ENCODE assay signal across 9 cellular contexts in genomic region chr17:46851029-46851741, GRCh38. TPM values are rescaled to one million over a fixed set of nuclear protein-coding genes. Genes with fewer than 3 reads are reported as not detected.
DNase-seq lines count a peak whose midpoint lies in the region; ATAC-seq and TF ChIP-seq lines count a peak whose summit lies in the region.
"Had no signal": no experiment of that assay in that cellular context is flagged by ENCODE, and none has a peak within 500 bp of the region (broad histone marks: within the 10 kb centered on the region; RNA-seq: fewer than 3 reads in every experiment).

WNT9B (plus strand) TSS chr17:46851583; CDS start chr17:46851639, 56 bp downstream.

- H3K9me3 ChIP-seq in mammary epithelial cell (replicated peaks; ENCODE audit: insufficient read depth, low read length), result no peaks in the 10 kb centered on the region
- no peaks in the 10 kb centered on the region for H3K9me3 ChIP-seq in right lobe of liver
- H3K9me3 ChIP-seq in tibial artery, result no peaks in the 10 kb centered on the region
- no peaks in the 10 kb centered on the region for H3K9me3 ChIP-seq in tibial nerve

- no peak within 1 kb of the TSS for H3K9ac ChIP-seq in mammary epithelial cell (ENCODE audit: insufficient read depth, low read length)

- H3K4me1 ChIP-seq in mammary epithelial cell (ENCODE audit: insufficient read depth, low read length) (peaks cover 10% of the 10 kb centered on the region), right lobe of liver (peaks cover 0 to 6% (median 2%) of the 10 kb centered on the region in 4 donors), tibial artery (peaks cover 0 to 17% (median 12%) of the 10 kb centered on the region in 4 donors), tibial nerve (peaks cover 0 to 16% (median 7%) of the 10 kb centered on the region in 4 donors)

- WGBS in mammary epithelial cell (ENCODE audit: low coverage, missing lambda C conversion rate), result 26% methylated on average over 4 of the region's 75 CpGs
- 14% methylated on average over 14 of the region's 75 CpGs for WGBS in right lobe of liver (ENCODE audit: insufficient coverage, low coverage, low lambda C conversion rate, missing lambda C conversion rate)
- 2 to 4% methylated on average over 40 to 61 of the region's 75 CpGs for WGBS in tibial nerve, 2 donors

- ATAC-seq in right lobe of liver, result peak; percentile 88 to 93 (median 90)
- no peak for ATAC-seq in HG03196 (IDR thresholded peaks at IDR 0.05; ENCODE audit: unreplicated experiment)

- TF ChIP-seq CTCF in mammary epithelial cell (conservative IDR thresholded peaks at IDR 0.05 in 1 of 2, IDR thresholded peaks at IDR 0.05 in 1 of 2; ENCODE audit: extremely low read depth in 1 of 2, insufficient read depth in 1 of 2, low read depth in 1 of 2, low read length in 2 of 2) (no peak), right lobe of liver (IDR thresholded peaks at IDR 0.05) (peak in 1 of 4 donors; percentile 21), tibial artery (IDR thresholded peaks at IDR 0.05) (no peak), tibial nerve (IDR thresholded peaks at IDR 0.05) (no peak)

- TF ChIP-seq EP300 in tibial nerve (IDR thresholded peaks at IDR 0.05), result no peak

- BruUV-seq in mammary epithelial cell (replicated peaks; lab: Mats Ljungman, UMichigan), result no TSS peak

- in situ Hi-C loops in mammary epithelial cell (cut with MboI; ENCODE audit: low sequenced_read_pairs in 2 of 2), result loop anchor here in 1 of 2 donors (10.0 kb wide), 1 partner anchor 74 kb away; the partner anchor contains the start of gene GOSR2

- dilution Hi-C loops in mammary epithelial cell (cut with HindIII; ENCODE audit: low sequenced_read_pairs), result no loop called here

- H3K27ac ChIP-seq in mammary epithelial cell (ENCODE audit: insufficient read depth, low read depth, low read length), result no peak within 1 kb of the TSS
- H3K27ac ChIP-seq in right lobe of liver, result no peak within 1 kb of the TSS
- no peak within 1 kb of the TSS for H3K27ac ChIP-seq in tibial artery
- no peak within 1 kb of the TSS for H3K27ac ChIP-seq in tibial nerve

- no peak for TF ChIP-seq POLR2A in right lobe of liver (IDR thresholded peaks at IDR 0.05)
- TF ChIP-seq POLR2A in tibial nerve (IDR thresholded peaks at IDR 0.05), result no peak

- peak within 1 kb of the TSS; percentile 87 for H3K4me2 ChIP-seq in mammary epithelial cell (ENCODE audit: insufficient read depth, low read depth, low read length)

- intact Hi-C loops in mammary epithelial cell (cut with micrococcal nuclease) (no loop called here), right lobe of liver (cut with DNase I) (no loop called here), tibial artery (cut with DNase I; ENCODE audit: low total_unique reads) (no loop called here)

- no peaks in the 10 kb centered on the region for H3K79me2 ChIP-seq in mammary epithelial cell (ENCODE audit: insufficient read depth, low read length)

- peak within 1 kb of the TSS in 2 of 3 experiments; percentile 35 to 39 for H3K4me3 ChIP-seq in mammary epithelial cell (replicated peaks in 1 of 3; ENCODE audit: insufficient read depth in 1 of 3, low read depth in 2 of 3, low read length in 3 of 3)
- H3K4me3 ChIP-seq in right lobe of liver, result peak within 1 kb of the TSS in 2 of 3 donors; percentile 19 to 39
- H3K4me3 ChIP-seq in tibial artery, result peak within 1 kb of the TSS; percentile 27 to 43
- peak within 1 kb of the TSS in 2 of 4 donors; percentile 22 to 47 for H3K4me3 ChIP-seq in tibial nerve

- no peaks in the 10 kb centered on the region for H4K20me1 ChIP-seq in mammary epithelial cell (ENCODE audit: insufficient read depth, low read length)

- H3K36me3 ChIP-seq in mammary epithelial cell (ENCODE audit: insufficient read depth, low read length) (no peaks in the 10 kb centered on the region), right lobe of liver (no peaks in the 10 kb centered on the region), tibial artery (no peaks in the 10 kb centered on the region), tibial nerve (no peaks in the 10 kb centered on the region)

- H3K27me3 ChIP-seq in mammary epithelial cell (ENCODE audit: insufficient read depth, low read length) (peaks cover 19% of the 10 kb centered on the region), right lobe of liver (peaks cover 0 to 5% of the 10 kb centered on the region in 2 donors), tibial artery (peaks cover 4 to 83% of the 10 kb centered on the region in 2 donors), tibial nerve (peaks cover 0 to 73% of the 10 kb centered on the region in 2 donors)

- peak within 1 kb of the TSS; percentile 73 for H2AFZ ChIP-seq in mammary epithelial cell (ENCODE audit: low read depth, low read length)

- DNase-seq in D341Med (ENCODE audit: low spot score) (peak; percentile 86), NCI-H2081 (lab: John Stamatoyannopoulos, UW) (peak; percentile 64 to 68), mammary epithelial cell (peak; percentile 23), right lobe of liver (peak; percentile 58 to 74 (median 71)), tibial artery (no peak), mesenteric fat pad (ENCODE audit: low spot score) (no peak), tibial nerve (ENCODE audit: low spot score in 2 of 2) (no peak)

- CTCF ChIA-PET in mammary epithelial cell (lab: Charles Lee; ENCODE audit: low non-redundant PET), result no interaction called here

RNA-seq across cellular contexts. Expression of gene WNT9B, which starts in this region (rescaled TPM):
- not detected for total RNA-seq in mammary epithelial cell
- not detected for polyA plus RNA-seq in mammary epithelial cell
- not detected for polyA minus RNA-seq in mammary epithelial cell
- total RNA-seq in right lobe of liver, result 1 to 10 TPM in 2 of 6 experiments, under 1 TPM in 1, not detected in 3; 0.55 to 1.7 (median 1.2) TPM
- total RNA-seq in mesenteric fat pad, result 0.74 TPM
- under 1 TPM in 2 of 4 donors, not detected in 2; 0.78 to 0.90 TPM for total RNA-seq in tibial nerve
- total RNA-seq: HT1080 had no signal

Comparison
In these comparisons a context has a peak if more than half of its experiments do, and no peak if none do; other contexts are left out.
1. Peak in DNase-seq, H3K4me3 ChIP-seq and H3K4me2 ChIP-seq in mammary epithelial cell; RNA of the gene not detected or under 1 TPM.
2. DNase-seq: peak in D341Med (single experiment), NCI-H2081 (2 of 2) and right lobe of liver (3 of 3); none in tibial artery (0 of 2), mesenteric fat pad (single experiment) and tibial nerve (0 of 2).